ENCODE assay signal across 19 cellular contexts in the genomic region with DNA sequence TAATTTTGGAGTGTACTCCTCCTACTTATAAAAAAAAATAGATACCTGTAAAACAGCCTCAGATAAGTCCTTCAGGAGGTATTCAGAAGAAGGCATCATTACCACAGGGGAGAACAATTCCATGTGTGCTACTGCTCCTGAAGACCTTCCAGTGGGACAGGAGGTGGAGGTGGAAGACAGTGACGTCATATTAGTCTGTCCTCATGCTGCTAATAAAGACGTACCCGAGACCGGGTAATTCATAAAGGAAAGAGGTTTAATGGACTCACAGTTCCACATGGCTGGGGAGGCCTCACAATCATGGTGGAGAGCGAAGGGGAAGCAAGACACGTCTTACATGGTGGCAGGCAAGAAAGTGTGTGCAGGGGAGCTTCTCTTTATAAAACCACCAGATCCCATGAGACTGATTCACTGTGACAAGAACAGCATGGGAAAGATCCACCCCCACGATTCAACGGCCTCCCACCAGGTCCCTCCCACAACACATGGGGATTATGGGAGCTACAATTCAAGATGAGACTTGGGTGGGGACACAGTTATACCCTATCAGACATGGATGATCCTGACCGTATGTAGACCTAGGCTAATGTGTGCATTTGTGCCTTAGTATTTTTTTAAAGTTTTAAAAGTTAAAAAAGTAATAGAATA.
DNase-seq lines count a peak whose midpoint lies in the region; ATAC-seq and TF ChIP-seq lines count a peak whose summit lies in the region.
"Had no signal": no experiment of that assay in that cellular context is flagged by ENCODE, and none has a peak within 500 bp of the region (broad histone marks: within the 10 kb centered on the region; RNA-seq: fewer than 3 reads in every experiment).

No MANE protein-coding gene starts in this region.

- peaks cover 34% of the 10 kb centered on the region for H3K4me1 Mint-ChIP-seq in T-helper 1 cell treated with Interleukin-12 subunit alpha and Interleukin-12 subunit beta and Interleukin-4 antibody, amounts not matched to agents 30 μg/mL and 1 μg/mL, for 36 hours (ENCODE audit: low read depth)
- peaks cover 59% of the 10 kb centered on the region for H3K4me1 Mint-ChIP-seq in activated CD4-positive, alpha-beta memory T cell treated with anti-CD3 and anti-CD28 coated beads, Interleukin-2, amount 10 ng/mL, durations not matched to agents 7 days and 5 days
- H3K4me1 Mint-ChIP-seq in osteocyte (ENCODE audit: unreplicated experiment), result peaks cover 6% of the 10 kb centered on the region

- DNase-seq in T-helper 1 cell (no peak), HT1080 (ENCODE audit: low read depth) (peak; percentile 73), osteocyte (ENCODE audit: extremely low spot score, unreplicated experiment) (peak; percentile 63), vagina (ENCODE audit: extremely low spot score in 2 of 2) (no peak)
- peak; percentile 9 for DNase-seq in activated CD4-positive, alpha-beta memory T cell treated with anti-CD3 and anti-CD28 coated beads, Interleukin-2, amount 10 ng/mL, durations not matched to agents 7 days and 5 days
- DNase-seq in stimulated activated naive CD4-positive, alpha-beta T cell treated with Interleukin-2 at 50 U/mL for 16 hours (lab: John Stamatoyannopoulos, UW), result no peak
- DNase-seq: DMS79 treated with DMSO at 0.1 percent for 48 hours, glutamatergic neuron, NCI-H2029, NCI-H510A had no signal

- no peaks in the 10 kb centered on the region for H3K4me1 ChIP-seq in vagina
- H3K4me1 ChIP-seq: psoas muscle, tibial artery had no signal

- H3K36me3 ChIP-seq in vagina, result no peaks in the 10 kb centered on the region
- H3K36me3 ChIP-seq: tibial artery had no signal

- no peak for TF ChIP-seq POLR2A in vagina (IDR thresholded peaks at IDR 0.05)

- H3K9me3 Mint-ChIP-seq in T-helper 1 cell treated with Interleukin-12 subunit alpha and Interleukin-12 subunit beta and Interleukin-4 antibody, amounts not matched to agents 30 μg/mL and 1 μg/mL, for 36 hours, result no peaks in the 10 kb centered on the region
- peaks cover 7% of the 10 kb centered on the region for H3K9me3 Mint-ChIP-seq in activated CD4-positive, alpha-beta memory T cell treated with anti-CD3 and anti-CD28 coated beads, Interleukin-2, amount 10 ng/mL, durations not matched to agents 7 days and 5 days
- H3K9me3 Mint-ChIP-seq in osteocyte (ENCODE audit: unreplicated experiment), result peaks cover 4% of the 10 kb centered on the region
- H3K9me3 Mint-ChIP-seq: stimulated activated effector memory CD8-positive, alpha-beta T cell treated with anti-CD3 and anti-CD28 coated beads, Interleukin-12 subunit alpha, Interleukin-12 subunit beta, amount 100 ng/mL, for 72 hours had no signal

- H3K27me3 Mint-ChIP-seq in T-helper 1 cell treated with Interleukin-12 subunit alpha and Interleukin-12 subunit beta and Interleukin-4 antibody, amounts not matched to agents 30 μg/mL and 1 μg/mL, for 36 hours (ENCODE audit: low read depth), result peaks cover 12% of the 10 kb centered on the region
- H3K27me3 Mint-ChIP-seq in activated CD4-positive, alpha-beta memory T cell treated with anti-CD3 and anti-CD28 coated beads, Interleukin-2, amount 10 ng/mL, durations not matched to agents 7 days and 5 days, result peaks cover 10% of the 10 kb centered on the region
- H3K27me3 Mint-ChIP-seq in osteocyte (ENCODE audit: unreplicated experiment), result no peaks in the 10 kb centered on the region
- H3K27me3 Mint-ChIP-seq: activated naive CD8-positive, alpha-beta T cell had no signal

- no peak for ATAC-seq in GM18498 (IDR thresholded peaks at IDR 0.05; ENCODE audit: unreplicated experiment)

- no peak overlapping the region for H3K4me3 ChIP-seq in vagina
- H3K4me3 ChIP-seq: lung, psoas muscle, tibial artery had no signal

- no peaks in the 10 kb centered on the region for H3K36me3 Mint-ChIP-seq in T-helper 1 cell treated with Interleukin-12 subunit alpha and Interleukin-12 subunit beta and Interleukin-4 antibody, amounts not matched to agents 30 μg/mL and 1 μg/mL, for 36 hours (ENCODE audit: low read depth)
- H3K36me3 Mint-ChIP-seq in activated CD4-positive, alpha-beta memory T cell treated with anti-CD3 and anti-CD28 coated beads, Interleukin-2, amount 10 ng/mL, durations not matched to agents 7 days and 5 days (ENCODE audit: low read depth), result peaks cover 18% of the 10 kb centered on the region
- H3K36me3 Mint-ChIP-seq in osteocyte (ENCODE audit: unreplicated experiment), result no peaks in the 10 kb centered on the region
- H3K36me3 Mint-ChIP-seq: activated naive CD8-positive, alpha-beta T cell had no signal

- H3K9me3 ChIP-seq in vagina, result no peaks in the 10 kb centered on the region
- H3K9me3 ChIP-seq: psoas muscle, tibial artery had no signal

- no peak overlapping the region for H3K27ac ChIP-seq in vagina
- H3K27ac ChIP-seq: C4-2B, psoas muscle, tibial artery had no signal

- POLR2A ChIA-PET in activated CD4-positive, alpha-beta memory T cell treated with anti-CD3 and anti-CD28 coated beads, Interleukin-2, amount 10 ng/mL, durations not matched to agents 7 days and 5 days (lab: Charles Lee), result interaction anchor here (1.1 to 3.9 kb wide), 6 partner anchors 13 to 526 kb away, joined by 3 to 41 read pairs (median 4); a partner anchor contains a TSS

- no peaks in the 10 kb centered on the region for H3K27me3 ChIP-seq in vagina
- H3K27me3 ChIP-seq: dorsolateral prefrontal cortex, tibial artery had no signal

- no peak for TF ChIP-seq CTCF in osteocyte (IDR thresholded peaks at IDR 0.05)
- TF ChIP-seq CTCF in vagina (IDR thresholded peaks at IDR 0.05), result no peak

- CTCF ChIA-PET in activated CD4-positive, alpha-beta memory T cell treated with anti-CD3 and anti-CD28 coated beads, Interleukin-2, amount 10 ng/mL, durations not matched to agents 7 days and 5 days (lab: Charles Lee), result interaction anchor here (0.7 to 3.6 kb wide), 9 partner anchors 8 to 99 kb away, joined by 3 to 14 read pairs (median 4); no protein-coding TSS in a partner anchor

- H3K27ac Mint-ChIP-seq in T-helper 1 cell treated with Interleukin-12 subunit alpha and Interleukin-12 subunit beta and Interleukin-4 antibody, amounts not matched to agents 30 μg/mL and 1 μg/mL, for 36 hours, result peak overlapping the region; percentile 27
- peak overlapping the region; percentile 52 for H3K27ac Mint-ChIP-seq in activated CD4-positive, alpha-beta memory T cell treated with anti-CD3 and anti-CD28 coated beads, Interleukin-2, amount 10 ng/mL, durations not matched to agents 7 days and 5 days
- H3K27ac Mint-ChIP-seq in osteocyte (ENCODE audit: unreplicated experiment), result no peak overlapping the region

- intact Hi-C loops in vagina (cut with DNase I), result no loop called here

- H3K4me3 Mint-ChIP-seq in T-helper 1 cell treated with Interleukin-12 subunit alpha and Interleukin-12 subunit beta and Interleukin-4 antibody, amounts not matched to agents 30 μg/mL and 1 μg/mL, for 36 hours, result no peak overlapping the region
- H3K4me3 Mint-ChIP-seq in activated CD4-positive, alpha-beta memory T cell treated with anti-CD3 and anti-CD28 coated beads, Interleukin-2, amount 10 ng/mL, durations not matched to agents 7 days and 5 days, result no peak overlapping the region
- H3K4me3 Mint-ChIP-seq in osteocyte (ENCODE audit: unreplicated experiment), result no peak overlapping the region

Comparison
In these comparisons a context has a peak if more than half of its experiments do, and no peak if none do; other contexts are left out.
1. DNase-seq: peak in HT1080 (single experiment), activated CD4-positive, alpha-beta memory T cell treated with anti-CD3 and anti-CD28 coated beads, Interleukin-2, amount 10 ng/mL, durations not matched to agents 7 days and 5 days (single experiment) and osteocyte (single experiment); none in T-helper 1 cell (0 of 5), vagina (0 of 2) and stimulated activated naive CD4-positive, alpha-beta T cell treated with Interleukin-2 at 50 U/mL for 16 hours (single experiment).